Comparison of ENCODE assay signal across 1 cellular context in genomic region chr1:225923692-225924555, GRCh38.
TF ChIP-seq lines count a peak whose summit lies in the region.

Gene PYCR2 (minus strand): TSS chr1:225924250. CDS start chr1:225924110, 140 bp downstream.

TF ChIP-seq in WTC11, 78 proteins besides CTCF, POLR2A, EP300 and RAD21 (continued from another document and continues in another):
- TF ChIP-seq IRF1 (CRISPR knock-in tag; IDR thresholded peaks at IDR 0.05), result no peak
- no peak for TF ChIP-seq NR3C1 (CRISPR knock-in tag; conservative IDR thresholded peaks at IDR 0.05; ENCODE audit: low read depth)
- peak; percentile 49; the same call in 1 of the 2 replicates for TF ChIP-seq CREM (CRISPR knock-in tag; IDR thresholded peaks at IDR 0.05)
- TF ChIP-seq CBFB (CRISPR knock-in tag; IDR thresholded peaks at IDR 0.05; ENCODE audit: low read depth), result no peak
- TF ChIP-seq ZNF512 (CRISPR knock-in tag; IDR thresholded peaks at IDR 0.05; ENCODE audit: borderline replicate concordance), result no peak
- no peak for TF ChIP-seq ZNF416 (CRISPR knock-in tag; IDR thresholded peaks at IDR 0.05)
- TF ChIP-seq AR (CRISPR knock-in tag; IDR thresholded peaks at IDR 0.05), result no peak
- TF ChIP-seq ZNF281 (CRISPR knock-in tag; IDR thresholded peaks at IDR 0.05), result 0 out of 2 replicates have a peak, but pooled peaks have one; percentile 39
- 0 out of 2 replicates have a peak, but pooled peaks have one; percentile 38 for TF ChIP-seq ZNF219 (CRISPR knock-in tag; IDR thresholded peaks at IDR 0.05; ENCODE audit: borderline replicate concordance)
- TF ChIP-seq GTF2I (CRISPR knock-in tag; conservative IDR thresholded peaks at IDR 0.05), result no peak
- peak; percentile 73; the same call in 1 of the 2 replicates for TF ChIP-seq TEAD1 (CRISPR knock-in tag; IDR thresholded peaks at IDR 0.05)
- peak; percentile 82; the same call in 1 of the 2 replicates for TF ChIP-seq FOXP4 (CRISPR knock-in tag; IDR thresholded peaks at IDR 0.05)
- TF ChIP-seq FOXJ3 (CRISPR knock-in tag; IDR thresholded peaks at IDR 0.05; ENCODE audit: borderline replicate concordance), result no peak
- peak; percentile 75 for TF ChIP-seq NFYB (CRISPR knock-in tag; conservative IDR thresholded peaks at IDR 0.05; ENCODE audit: low read depth)
- TF ChIP-seq CDX4 (CRISPR knock-in tag; IDR thresholded peaks at IDR 0.05; ENCODE audit: borderline replicate concordance), result no peak
- no peak; the same call in 1 of the 2 replicates for TF ChIP-seq E2F4 (CRISPR knock-in tag; IDR thresholded peaks at IDR 0.05; ENCODE audit: borderline replicate concordance, low read depth)
- TF ChIP-seq MLX (CRISPR knock-in tag; IDR thresholded peaks at IDR 0.05), result no peak
- no peak for TF ChIP-seq IRF2 (CRISPR knock-in tag; IDR thresholded peaks at IDR 0.05; ENCODE audit: borderline replicate concordance, low read depth)
- peak; percentile 88; the same call in 1 of the 2 replicates for TF ChIP-seq KAT7 (CRISPR knock-in tag; IDR thresholded peaks at IDR 0.05; ENCODE audit: borderline replicate concordance)
- TF ChIP-seq ATF6 (CRISPR knock-in tag; IDR thresholded peaks at IDR 0.05), result no peak
- TF ChIP-seq ARID4B (CRISPR knock-in tag; IDR thresholded peaks at IDR 0.05; ENCODE audit: borderline replicate concordance), result peak; percentile 72; the same call in 1 of the 2 replicates
- no peak for TF ChIP-seq PRDM15 (CRISPR knock-in tag; IDR thresholded peaks at IDR 0.05)
- TF ChIP-seq GABPB1 (CRISPR knock-in tag; IDR thresholded peaks at IDR 0.05), result peak; percentile 95
- no peak for TF ChIP-seq TEAD4 (CRISPR knock-in tag; IDR thresholded peaks at IDR 0.05)
- peak; percentile 54 for TF ChIP-seq MYBL2 (CRISPR knock-in tag; IDR thresholded peaks at IDR 0.05)
- no peak; the same call in 1 of the 2 replicates for TF ChIP-seq EMX1 (CRISPR knock-in tag; IDR thresholded peaks at IDR 0.05)
